Comparison of ENCODE assay signal across 8 cellular contexts in genomic region chr17:42679492-42680330, GRCh38. TPM values are rescaled to one million over a fixed set of nuclear protein-coding genes. Genes with fewer than 3 reads are reported as not detected.
A peak's percentile ranks its signal among the peaks of the same experiment; 100 is the strongest.
DNase-seq lines count a peak whose midpoint lies in the region; ATAC-seq and TF ChIP-seq lines count a peak whose summit lies in the region.

No MANE protein-coding gene starts in this region.

- in situ Hi-C loops in GM18951 (cut with MboI; ENCODE audit: low sequenced_read_pairs, unreplicated experiment), result no loop called here

- TF ChIP-seq CTCF in WTC11 (IDR thresholded peaks at IDR 0.05) (peak; percentile 70), chondrocyte (IDR thresholded peaks at IDR 0.05) (peak; percentile 93), kidney epithelial cell (IDR thresholded peaks at IDR 0.05; ENCODE audit: insufficient read depth, low read length, poor library complexity, severe bottlenecking) (peak; percentile 19)

- H3K27ac Mint-ChIP-seq in WTC11 (peak overlapping the region; percentile 86), chondrocyte (ENCODE audit: unreplicated experiment) (peak overlapping the region; percentile 98)

- DNase-seq in 8988T, result peak; percentile 90
- DNase-seq in NCI-H1694 treated with DMSO at 0.1 percent for 48 hours (lab: John Stamatoyannopoulos, UW), result peak; percentile 63
- DNase-seq in WTC11 (ENCODE audit: low spot score), result peak; percentile 82
- no peak for DNase-seq in chondrocyte (ENCODE audit: low spot score)
- no peak for DNase-seq in kidney epithelial cell (ENCODE audit: low read depth)
- peak; percentile 81 for DNase-seq in stimulated activated CD4-positive, alpha-beta T cell treated with anti-CD3 and anti-CD28 coated beads, Interleukin-15, amount 100 ng/mL, for 24 hours

- peaks cover 5% of the 10 kb centered on the region for H3K27me3 ChIP-seq in kidney epithelial cell (ENCODE audit: control insufficient read depth, insufficient read depth, low read length)

- H3K27me3 Mint-ChIP-seq in WTC11 (ENCODE audit: low read depth) (peaks cover 22% of the 10 kb centered on the region), chondrocyte (ENCODE audit: low read depth) (no peaks in the 10 kb centered on the region)

- H3K4me3 ChIP-seq in kidney epithelial cell (ENCODE audit: low read depth, low read length), result peak overlapping the region; percentile 30

- POLR2A ChIA-PET in WTC11 (lab: Charles Lee), result interaction anchor here (0.8 to 2.5 kb wide), 8 partner anchors 10 to 102 kb away, joined by 3 to 13 read pairs (median 4); partner anchors contain the start of genes PSMC3IP, RETREG3, TUBG1 and TUBG2

- H3K4me3 Mint-ChIP-seq in WTC11 (peak overlapping the region; percentile 66), chondrocyte (ENCODE audit: unreplicated experiment) (peak overlapping the region; percentile 70)

- H3K4me1 Mint-ChIP-seq in WTC11 (peaks cover 41% of the 10 kb centered on the region), chondrocyte (ENCODE audit: low read depth) (peaks cover 52% of the 10 kb centered on the region)

- H3K9me3 Mint-ChIP-seq in WTC11, result no peaks in the 10 kb centered on the region
- H3K9me3 Mint-ChIP-seq in chondrocyte (ENCODE audit: low read depth), result no peaks in the 10 kb centered on the region

- CTCF ChIA-PET in WTC11 (lab: Charles Lee), result interaction anchor here (0.6 to 6.5 kb wide), 33 partner anchors 10 to 249 kb away, joined by 3 to 122 read pairs (median 5); partner anchors contain the start of genes BECN1, PSMC3IP, PSME3 and RAMP2

- ATAC-seq in WTC11 (peak; percentile 10), GM21526 (IDR thresholded peaks at IDR 0.05; ENCODE audit: low FRiP score, unreplicated experiment) (no peak)

- peak; percentile 64 for TF ChIP-seq POLR2A in GM18951 (IDR thresholded peaks at IDR 0.05; ENCODE audit: extremely low read depth, insufficient read depth, insufficient read length)

- no peaks in the 10 kb centered on the region for H3K36me3 ChIP-seq in kidney epithelial cell (ENCODE audit: control insufficient read depth, insufficient read depth, low read length)

- no peaks in the 10 kb centered on the region for H3K36me3 Mint-ChIP-seq in WTC11
- peaks cover 3% of the 10 kb centered on the region for H3K36me3 Mint-ChIP-seq in chondrocyte (ENCODE audit: low read depth)

TF ChIP-seq in WTC11, 78 proteins besides CTCF, POLR2A, EP300 and RAD21 (continues in another document):
- TF ChIP-seq ETV6 (CRISPR knock-in tag; IDR thresholded peaks at IDR 0.05) (peak; percentile 99), SOX15 (CRISPR knock-in tag; IDR thresholded peaks at IDR 0.05) (no peak), USF2 (CRISPR knock-in tag; IDR thresholded peaks at IDR 0.05) (no peak), NFE2L1 (CRISPR knock-in tag; IDR thresholded peaks at IDR 0.05) (peak; percentile 96), STAT6 (CRISPR knock-in tag; conservative IDR thresholded peaks at IDR 0.05; ENCODE audit: low read depth) (no peak), ATF3 (CRISPR knock-in tag; conservative IDR thresholded peaks at IDR 0.05) (0 out of 2 replicates have a peak, but pooled peaks have one; percentile 9), GTF2I (CRISPR knock-in tag; conservative IDR thresholded peaks at IDR 0.05) (no peak), CDX4 (CRISPR knock-in tag; IDR thresholded peaks at IDR 0.05; ENCODE audit: borderline replicate concordance) (no peak), NR1H2 (CRISPR knock-in tag; IDR thresholded peaks at IDR 0.05) (peak; percentile 29; the same call in 1 of the 2 replicates), NR2C2 (CRISPR knock-in tag; IDR thresholded peaks at IDR 0.05) (peak; percentile 79), FOXJ3 (CRISPR knock-in tag; IDR thresholded peaks at IDR 0.05; ENCODE audit: borderline replicate concordance) (no peak), MLX (CRISPR knock-in tag; IDR thresholded peaks at IDR 0.05) (peak; percentile 80; the same call in 1 of the 2 replicates), PRRX2 (CRISPR knock-in tag; IDR thresholded peaks at IDR 0.05) (no peak), AFF4 (CRISPR knock-in tag; IDR thresholded peaks at IDR 0.05; ENCODE audit: borderline replicate concordance) (peak; percentile 75; the same call in 1 of the 2 replicates), ATF1 (CRISPR knock-in tag; IDR thresholded peaks at IDR 0.05) (peak; percentile 92), ZNF219 (CRISPR knock-in tag; IDR thresholded peaks at IDR 0.05; ENCODE audit: borderline replicate concordance) (no peak), NFYB (CRISPR knock-in tag; conservative IDR thresholded peaks at IDR 0.05; ENCODE audit: low read depth) (peak; percentile 30; the same call in 1 of the 2 replicates)

RNA-seq across cellular contexts. Expression of gene CCR10, which starts 1.9 kb away (rescaled TPM):
- total RNA-seq in WTC11 (2021) (3.7 to 4.4 TPM (median 4.2 TPM) in 3 replicates), chondrocyte (1.2 to 1.8 TPM (median 1.6 TPM) in 3 replicates), kidney epithelial cell (3.1 and 8.9 TPM in 2 replicates)

RNA-seq across cellular contexts. Expression of gene CNTNAP1, which starts 2.6 kb away (rescaled TPM):
- total RNA-seq in WTC11 (2021) (12.1 to 12.7 TPM (median 12.7 TPM) in 3 replicates), chondrocyte (22.8 to 43.6 TPM (median 42.1 TPM) in 3 replicates), kidney epithelial cell (5.8 and 7.0 TPM in 2 replicates)

RNA-seq across cellular contexts. Expression of gene PLEKHH3, which starts 2.9 kb away (rescaled TPM):
- total RNA-seq in WTC11 (2021) (33.0 to 40.2 TPM (median 35.6 TPM) in 3 replicates), chondrocyte (23.7 to 41.5 TPM (median 38.7 TPM) in 3 replicates), kidney epithelial cell (10.2 and 11.2 TPM in 2 replicates)

RNA-seq across cellular contexts. Expression of gene TUBG2, which starts 20.6 kb away (rescaled TPM):
- 22.1 to 26.7 TPM (median 22.2 TPM) in 3 replicates for total RNA-seq in WTC11 (2021)
- 26.2 to 36.5 TPM (median 29.2 TPM) in 3 replicates for total RNA-seq in chondrocyte
- 11.3 and 15.0 TPM in 2 replicates for total RNA-seq in kidney epithelial cell

Comparison
In these comparisons a context has a peak if more than half of its experiments do, and no peak if none do; other contexts are left out.
1. DNase-seq: peak in 8988T (single experiment), NCI-H1694 treated with DMSO at 0.1 percent for 48 hours (single experiment), WTC11 (single experiment) and stimulated activated CD4-positive, alpha-beta T cell treated with anti-CD3 and anti-CD28 coated beads, Interleukin-15, amount 100 ng/mL, for 24 hours (single experiment); none in chondrocyte (single experiment) and kidney epithelial cell (single experiment).
2. CTCF ChIP-seq: peak in every context shown above with its lines; median percentile 93 in chondrocyte; 70 in WTC11; 19 in kidney epithelial cell.